ENCODE assay signal across 8 cellular contexts in the genomic region with DNA sequence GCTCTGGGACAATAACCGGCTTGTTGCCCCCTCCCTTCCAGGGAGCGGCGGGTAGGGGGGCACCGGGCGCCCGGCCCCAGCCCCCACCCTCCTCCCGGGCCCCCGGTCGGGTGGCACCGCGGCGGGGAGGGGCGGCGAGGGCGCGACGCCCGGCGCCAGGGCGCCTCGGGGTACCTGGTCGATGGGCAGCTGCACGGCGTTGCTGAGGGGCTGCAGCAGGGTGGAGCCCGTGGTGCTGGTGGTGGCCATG.
DNase-seq lines count a peak whose midpoint lies in the region; ATAC-seq and TF ChIP-seq lines count a peak whose summit lies in the region.

No MANE protein-coding gene starts in this region.

- H3K27me3 ChIP-seq in MM.1S (replicated peaks; ENCODE audit: insufficient read depth, low read length) = no peaks in the 10 kb centered on the region
- H3K27me3 ChIP-seq in neutrophil = no peaks in the 10 kb centered on the region

- H3F3A ChIP-seq in MM.1S (ENCODE audit: insufficient read depth, low read length) = no peaks in the 10 kb centered on the region

- peak overlapping the region; percentile 63 for H3K4me3 ChIP-seq in AG10803 (ENCODE audit: low read length)
- peak overlapping the region; percentile 75 for H3K4me3 ChIP-seq in MM.1S (ENCODE audit: low read length)
- peak overlapping the region; percentile 87 to 96 for H3K4me3 ChIP-seq in neutrophil (ENCODE audit: low read depth in 1 of 2, low read length in 1 of 2)

- H4K20me1 ChIP-seq in MM.1S (ENCODE audit: insufficient read depth, low read length) = no peaks in the 10 kb centered on the region

- H3K27ac ChIP-seq in MM.1S (ENCODE audit: low read length) = no peak overlapping the region
- H3K27ac ChIP-seq in epithelial cell of prostate = peak overlapping the region; percentile 99
- peak overlapping the region; percentile 87 for H3K27ac ChIP-seq in neutrophil

- H3K9me3 ChIP-seq in MM.1S (replicated peaks; ENCODE audit: insufficient read depth, low read length) (no peaks in the 10 kb centered on the region), neutrophil (no peaks in the 10 kb centered on the region)

- H3K9me2 ChIP-seq in MM.1S (replicated peaks; ENCODE audit: insufficient read depth, low read length) = no peaks in the 10 kb centered on the region

- H3K4me1 ChIP-seq in MM.1S (ENCODE audit: low read length) (peaks cover 9% of the 10 kb centered on the region; the same call in 1 of the 2 replicates), neutrophil (ENCODE audit: control insufficient read depth in 1 of 2, insufficient read depth in 1 of 2, low read depth in 1 of 2, low read length in 1 of 2) (peaks cover 53 to 55% of the 10 kb centered on the region in 2 experiments)

- no peak overlapping the region for H3K9ac ChIP-seq in MM.1S (ENCODE audit: low read length)

- ATAC-seq in GM18519 (IDR thresholded peaks at IDR 0.05; ENCODE audit: low FRiP score, unreplicated experiment) (no peak), HG02610 (IDR thresholded peaks at IDR 0.05; ENCODE audit: unreplicated experiment) (no peak)

- no peak for DNase-seq in AG10803 (ENCODE audit: low read depth)
- DNase-seq in MM.1S = no peak
- DNase-seq in epithelial cell of prostate (ENCODE audit: low read depth, low spot score) = no peak
- no peak for DNase-seq in 8988T
- DNase-seq in T-helper 1 cell = no peak

- H3K79me2 ChIP-seq in MM.1S (ENCODE audit: low read length) = 0 out of 2 replicates have a peak, but pooled peaks cover 6% of the 10 kb centered on the region

- TF ChIP-seq CTCF in AG10803 (conservative IDR thresholded peaks at IDR 0.05; ENCODE audit: low read length) (no peak), MM.1S (IDR thresholded peaks at IDR 0.05; ENCODE audit: low read length) (no peak), neutrophil (IDR thresholded peaks at IDR 0.05) (no peak)

- H3K36me3 ChIP-seq in MM.1S (replicated peaks; ENCODE audit: insufficient read depth, low read length) (no peaks in the 10 kb centered on the region), neutrophil (no peaks in the 10 kb centered on the region)

- peak overlapping the region; percentile 96 for H3K4me2 ChIP-seq in MM.1S (ENCODE audit: low read depth, low read length)

- peak overlapping the region; percentile 62 for H2AFZ ChIP-seq in MM.1S (ENCODE audit: low read length)
